1 cellular context compared by ENCODE assay signal in genomic region chr19:15448778-15449619, GRCh38.
TF ChIP-seq lines count a peak whose summit lies in the region.

No MANE protein-coding gene starts in this region.

TF ChIP-seq in HEK293, 187 proteins besides CTCF, POLR2A, EP300 and RAD21 (continues in another document):
- no peak for TF ChIP-seq ZFHX2 (tag by site-specific recombination; conservative IDR thresholded peaks at IDR 0.05)
- peak; percentile 34; the same call in 1 of the 2 replicates for TF ChIP-seq PRDM1 (tag by site-specific recombination; IDR thresholded peaks at IDR 0.05)
- TF ChIP-seq, protein P1, sequence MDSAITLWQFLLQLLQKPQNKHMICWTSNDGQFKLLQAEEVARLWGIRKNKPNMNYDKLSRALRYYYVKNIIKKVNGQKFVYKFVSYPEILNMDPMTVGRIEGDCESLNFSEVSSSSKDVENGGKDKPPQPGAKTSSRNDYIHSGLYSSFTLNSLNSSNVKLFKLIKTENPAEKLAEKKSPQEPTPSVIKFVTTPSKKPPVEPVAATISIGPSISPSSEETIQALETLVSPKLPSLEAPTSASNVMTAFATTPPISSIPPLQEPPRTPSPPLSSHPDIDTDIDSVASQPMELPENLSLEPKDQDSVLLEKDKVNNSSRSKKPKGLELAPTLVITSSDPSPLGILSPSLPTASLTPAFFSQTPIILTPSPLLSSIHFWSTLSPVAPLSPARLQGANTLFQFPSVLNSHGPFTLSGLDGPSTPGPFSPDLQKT (IDR thresholded peaks at IDR 0.05; ENCODE audit: borderline replicate concordance, low read depth, low read length), result no peak
- TF ChIP-seq ZSCAN16 (tag by site-specific recombination; IDR thresholded peaks at IDR 0.05), result no peak
- TF ChIP-seq, protein P2, sequence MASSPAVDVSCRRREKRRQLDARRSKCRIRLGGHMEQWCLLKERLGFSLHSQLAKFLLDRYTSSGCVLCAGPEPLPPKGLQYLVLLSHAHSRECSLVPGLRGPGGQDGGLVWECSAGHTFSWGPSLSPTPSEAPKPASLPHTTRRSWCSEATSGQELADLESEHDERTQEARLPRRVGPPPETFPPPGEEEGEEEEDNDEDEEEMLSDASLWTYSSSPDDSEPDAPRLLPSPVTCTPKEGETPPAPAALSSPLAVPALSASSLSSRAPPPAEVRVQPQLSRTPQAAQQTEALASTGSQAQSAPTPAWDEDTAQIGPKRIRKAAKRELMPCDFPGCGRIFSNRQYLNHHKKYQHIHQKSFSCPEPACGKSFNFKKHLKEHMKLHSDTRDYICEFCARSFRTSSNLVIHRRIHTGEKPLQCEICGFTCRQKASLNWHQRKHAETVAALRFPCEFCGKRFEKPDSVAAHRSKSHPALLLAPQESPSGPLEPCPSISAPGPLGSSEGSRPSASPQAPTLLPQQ (tag by site-specific recombination; IDR thresholded peaks at IDR 0.05), result no peak
- TF ChIP-seq, protein P3, sequence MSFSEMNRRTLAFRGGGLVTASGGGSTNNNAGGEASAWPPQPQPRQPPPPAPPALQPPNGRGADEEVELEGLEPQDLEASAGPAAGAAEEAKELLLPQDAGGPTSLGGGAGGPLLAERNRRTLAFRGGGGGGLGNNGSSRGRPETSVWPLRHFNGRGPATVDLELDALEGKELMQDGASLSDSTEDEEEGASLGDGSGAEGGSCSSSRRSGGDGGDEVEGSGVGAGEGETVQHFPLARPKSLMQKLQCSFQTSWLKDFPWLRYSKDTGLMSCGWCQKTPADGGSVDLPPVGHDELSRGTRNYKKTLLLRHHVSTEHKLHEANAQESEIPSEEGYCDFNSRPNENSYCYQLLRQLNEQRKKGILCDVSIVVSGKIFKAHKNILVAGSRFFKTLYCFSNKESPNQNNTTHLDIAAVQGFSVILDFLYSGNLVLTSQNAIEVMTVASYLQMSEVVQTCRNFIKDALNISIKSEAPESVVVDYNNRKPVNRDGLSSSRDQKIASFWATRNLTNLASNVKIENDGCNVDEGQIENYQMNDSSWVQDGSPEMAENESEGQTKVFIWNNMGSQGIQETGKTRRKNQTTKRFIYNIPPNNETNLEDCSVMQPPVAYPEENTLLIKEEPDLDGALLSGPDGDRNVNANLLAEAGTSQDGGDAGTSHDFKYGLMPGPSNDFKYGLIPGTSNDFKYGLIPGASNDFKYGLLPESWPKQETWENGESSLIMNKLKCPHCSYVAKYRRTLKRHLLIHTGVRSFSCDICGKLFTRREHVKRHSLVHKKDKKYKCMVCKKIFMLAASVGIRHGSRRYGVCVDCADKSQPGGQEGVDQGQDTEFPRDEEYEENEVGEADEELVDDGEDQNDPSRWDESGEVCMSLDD (tag by site-specific recombination; IDR thresholded peaks at IDR 0.05), result no peak
- no peak for TF ChIP-seq ZNF350 (tag by site-specific recombination; IDR thresholded peaks at IDR 0.05)
- TF ChIP-seq ZNF221 (tag by site-specific recombination; IDR thresholded peaks at IDR 0.05; ENCODE audit: borderline replicate concordance), result no peak
- TF ChIP-seq REPIN1 (tag by site-specific recombination; IDR thresholded peaks at IDR 0.05; ENCODE audit: low read depth), result no peak
- TF ChIP-seq ZNF214 (tag by site-specific recombination; IDR thresholded peaks at IDR 0.05; ENCODE audit: borderline replicate concordance), result no peak
- TF ChIP-seq ZBTB26 (tag by site-specific recombination; optimal IDR thresholded peaks at IDR 0.05), result peak; percentile 17
- TF ChIP-seq ZNF707 (tag by site-specific recombination; IDR thresholded peaks at IDR 0.05), result no peak
- TF ChIP-seq ZNF514 (tag by site-specific recombination; IDR thresholded peaks at IDR 0.05), result no peak
- TF ChIP-seq ZNF654 (tag by site-specific recombination; IDR thresholded peaks at IDR 0.05; ENCODE audit: low read depth), result no peak
- TF ChIP-seq ZFP3 (tag by site-specific recombination; IDR thresholded peaks at IDR 0.05; ENCODE audit: low read depth), result no peak; the same call in 1 of the 2 replicates
- TF ChIP-seq, protein P4, sequence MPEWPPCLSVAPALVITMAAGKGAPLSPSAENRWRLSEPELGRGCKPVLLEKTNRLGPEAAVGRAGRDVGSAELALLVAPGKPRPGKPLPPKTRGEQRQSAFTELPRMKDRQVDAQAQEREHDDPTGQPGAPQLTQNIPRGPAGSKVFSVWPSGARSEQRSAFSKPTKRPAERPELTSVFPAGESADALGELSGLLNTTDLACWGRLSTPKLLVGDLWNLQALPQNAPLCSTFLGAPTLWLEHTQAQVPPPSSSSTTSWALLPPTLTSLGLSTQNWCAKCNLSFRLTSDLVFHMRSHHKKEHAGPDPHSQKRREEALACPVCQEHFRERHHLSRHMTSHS (tag by site-specific recombination; IDR thresholded peaks at IDR 0.05), result no peak
- TF ChIP-seq, protein P5, sequence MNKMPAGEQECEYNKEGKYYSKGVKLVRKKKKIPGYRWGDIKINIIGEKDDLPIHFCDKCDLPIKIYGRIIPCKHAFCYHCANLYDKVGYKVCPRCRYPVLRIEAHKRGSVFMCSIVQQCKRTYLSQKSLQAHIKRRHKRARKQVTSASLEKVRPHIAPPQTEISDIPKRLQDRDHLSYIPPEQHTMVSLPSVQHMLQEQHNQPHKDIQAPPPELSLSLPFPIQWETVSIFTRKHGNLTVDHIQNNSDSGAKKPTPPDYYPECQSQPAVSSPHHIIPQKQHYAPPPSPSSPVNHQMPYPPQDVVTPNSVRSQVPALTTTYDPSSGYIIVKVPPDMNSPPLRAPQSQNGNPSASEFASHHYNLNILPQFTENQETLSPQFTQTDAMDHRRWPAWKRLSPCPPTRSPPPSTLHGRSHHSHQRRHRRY (tag by site-specific recombination; IDR thresholded peaks at IDR 0.05), result no peak
- TF ChIP-seq ZBTB49 (tag by site-specific recombination; IDR thresholded peaks at IDR 0.05; ENCODE audit: low read depth), result no peak
- TF ChIP-seq ZNF174 (tag by site-specific recombination; IDR thresholded peaks at IDR 0.05), result no peak
- no peak for TF ChIP-seq ZNF777 (tag by site-specific recombination; IDR thresholded peaks at IDR 0.05; ENCODE audit: borderline replicate concordance)
- TF ChIP-seq ZNF169 (tag by site-specific recombination; IDR thresholded peaks at IDR 0.05), result no peak
- TF ChIP-seq MZF1 (tag by site-specific recombination; IDR thresholded peaks at IDR 0.05; ENCODE audit: borderline replicate concordance), result no peak
- TF ChIP-seq ZNF791 (tag by site-specific recombination; IDR thresholded peaks at IDR 0.05), result no peak
- no peak for TF ChIP-seq ZNF121 (tag by site-specific recombination; IDR thresholded peaks at IDR 0.05)
- TF ChIP-seq, protein P6, sequence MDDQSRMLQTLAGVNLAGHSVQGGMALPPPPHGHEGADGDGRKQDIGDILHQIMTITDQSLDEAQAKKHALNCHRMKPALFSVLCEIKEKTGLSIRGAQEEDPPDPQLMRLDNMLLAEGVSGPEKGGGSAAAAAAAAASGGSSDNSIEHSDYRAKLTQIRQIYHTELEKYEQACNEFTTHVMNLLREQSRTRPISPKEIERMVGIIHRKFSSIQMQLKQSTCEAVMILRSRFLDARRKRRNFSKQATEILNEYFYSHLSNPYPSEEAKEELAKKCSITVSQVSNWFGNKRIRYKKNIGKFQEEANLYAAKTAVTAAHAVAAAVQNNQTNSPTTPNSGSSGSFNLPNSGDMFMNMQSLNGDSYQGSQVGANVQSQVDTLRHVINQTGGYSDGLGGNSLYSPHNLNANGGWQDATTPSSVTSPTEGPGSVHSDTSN (CRISPR knock-in tag; IDR thresholded peaks at IDR 0.05), result no peak
- no peak for TF ChIP-seq ZBTB20 (tag by site-specific recombination; IDR thresholded peaks at IDR 0.05)
- peak; percentile 72 for TF ChIP-seq PATZ1 (tag by site-specific recombination; IDR thresholded peaks at IDR 0.05)
- TF ChIP-seq SCRT2 (tag by site-specific recombination; IDR thresholded peaks at IDR 0.05), result no peak
- no peak for TF ChIP-seq ZNF677 (tag by site-specific recombination; IDR thresholded peaks at IDR 0.05)
- TF ChIP-seq, protein P7, sequence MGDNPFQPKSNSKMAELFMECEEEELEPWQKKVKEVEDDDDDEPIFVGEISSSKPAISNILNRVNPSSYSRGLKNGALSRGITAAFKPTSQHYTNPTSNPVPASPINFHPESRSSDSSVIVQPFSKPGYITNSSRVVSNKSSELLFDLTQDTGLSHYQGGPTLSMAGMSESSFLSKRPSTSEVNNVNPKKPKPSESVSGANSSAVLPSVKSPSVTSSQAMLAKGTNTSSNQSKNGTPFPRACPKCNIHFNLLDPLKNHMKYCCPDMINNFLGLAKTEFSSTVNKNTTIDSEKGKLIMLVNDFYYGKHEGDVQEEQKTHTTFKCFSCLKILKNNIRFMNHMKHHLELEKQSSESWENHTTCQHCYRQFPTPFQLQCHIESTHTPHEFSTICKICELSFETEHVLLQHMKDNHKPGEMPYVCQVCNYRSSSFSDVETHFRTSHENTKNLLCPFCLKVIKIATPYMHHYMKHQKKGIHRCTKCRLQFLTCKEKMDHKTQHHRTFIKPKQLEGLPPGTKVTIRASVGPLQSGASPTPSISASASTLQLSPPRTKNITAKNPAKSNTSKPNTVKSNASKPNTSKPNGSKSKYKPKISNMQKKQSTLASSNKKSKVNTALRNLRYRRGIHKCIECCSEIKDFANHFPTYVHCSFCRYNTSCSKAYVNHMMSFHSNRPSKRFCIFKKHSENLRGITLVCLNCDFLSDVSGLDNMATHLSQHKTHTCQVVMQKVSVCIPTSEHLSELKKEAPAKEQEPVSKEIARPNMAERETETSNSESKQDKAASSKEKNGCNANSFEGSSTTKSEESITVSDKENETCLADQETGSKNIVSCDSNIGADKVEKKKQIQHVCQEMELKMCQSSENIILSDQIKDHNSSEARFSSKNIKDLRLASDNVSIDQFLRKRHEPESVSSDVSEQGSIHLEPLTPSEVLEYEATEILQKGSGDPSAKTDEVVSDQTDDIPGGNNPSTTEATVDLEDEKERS (tag by site-specific recombination; IDR thresholded peaks at IDR 0.05), result no peak
- peak; percentile 40; the same call in 1 of the 2 replicates for TF ChIP-seq ZEB2 (tag by site-specific recombination; IDR thresholded peaks at IDR 0.05)
- TF ChIP-seq ZNF426 (tag by site-specific recombination; IDR thresholded peaks at IDR 0.05), result no peak
- 0 out of 2 replicates have a peak, but pooled peaks have one; percentile 71 for TF ChIP-seq BCL11B (tag by site-specific recombination; IDR thresholded peaks at IDR 0.05; ENCODE audit: low read depth)
- TF ChIP-seq SCRT1 (tag by site-specific recombination; IDR thresholded peaks at IDR 0.05; ENCODE audit: borderline replicate concordance), result 0 out of 2 replicates have a peak, but pooled peaks have one; percentile 13
- no peak for TF ChIP-seq ZNF239 (tag by site-specific recombination; IDR thresholded peaks at IDR 0.05)
- TF ChIP-seq, protein P8, sequence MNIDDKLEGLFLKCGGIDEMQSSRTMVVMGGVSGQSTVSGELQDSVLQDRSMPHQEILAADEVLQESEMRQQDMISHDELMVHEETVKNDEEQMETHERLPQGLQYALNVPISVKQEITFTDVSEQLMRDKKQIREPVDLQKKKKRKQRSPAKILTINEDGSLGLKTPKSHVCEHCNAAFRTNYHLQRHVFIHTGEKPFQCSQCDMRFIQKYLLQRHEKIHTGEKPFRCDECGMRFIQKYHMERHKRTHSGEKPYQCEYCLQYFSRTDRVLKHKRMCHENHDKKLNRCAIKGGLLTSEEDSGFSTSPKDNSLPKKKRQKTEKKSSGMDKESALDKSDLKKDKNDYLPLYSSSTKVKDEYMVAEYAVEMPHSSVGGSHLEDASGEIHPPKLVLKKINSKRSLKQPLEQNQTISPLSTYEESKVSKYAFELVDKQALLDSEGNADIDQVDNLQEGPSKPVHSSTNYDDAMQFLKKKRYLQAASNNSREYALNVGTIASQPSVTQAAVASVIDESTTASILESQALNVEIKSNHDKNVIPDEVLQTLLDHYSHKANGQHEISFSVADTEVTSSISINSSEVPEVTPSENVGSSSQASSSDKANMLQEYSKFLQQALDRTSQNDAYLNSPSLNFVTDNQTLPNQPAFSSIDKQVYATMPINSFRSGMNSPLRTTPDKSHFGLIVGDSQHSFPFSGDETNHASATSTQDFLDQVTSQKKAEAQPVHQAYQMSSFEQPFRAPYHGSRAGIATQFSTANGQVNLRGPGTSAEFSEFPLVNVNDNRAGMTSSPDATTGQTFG (tag by site-specific recombination; IDR thresholded peaks at IDR 0.05; ENCODE audit: borderline replicate concordance), result no peak
- no peak for TF ChIP-seq OVOL3 (tag by site-specific recombination; IDR thresholded peaks at IDR 0.05)
- TF ChIP-seq ZNF423 (tag by site-specific recombination; IDR thresholded peaks at IDR 0.05), result no peak
- TF ChIP-seq ZNF529 (tag by site-specific recombination; IDR thresholded peaks at IDR 0.05; ENCODE audit: insufficient replicate concordance), result no peak
- no peak for TF ChIP-seq ZNF624 (tag by site-specific recombination; IDR thresholded peaks at IDR 0.05)
- no peak for TF ChIP-seq ZNF658 (tag by site-specific recombination; IDR thresholded peaks at IDR 0.05)
- no peak for TF ChIP-seq ZBTB21 (tag by site-specific recombination; IDR thresholded peaks at IDR 0.05)
